In the genomic region with DNA sequence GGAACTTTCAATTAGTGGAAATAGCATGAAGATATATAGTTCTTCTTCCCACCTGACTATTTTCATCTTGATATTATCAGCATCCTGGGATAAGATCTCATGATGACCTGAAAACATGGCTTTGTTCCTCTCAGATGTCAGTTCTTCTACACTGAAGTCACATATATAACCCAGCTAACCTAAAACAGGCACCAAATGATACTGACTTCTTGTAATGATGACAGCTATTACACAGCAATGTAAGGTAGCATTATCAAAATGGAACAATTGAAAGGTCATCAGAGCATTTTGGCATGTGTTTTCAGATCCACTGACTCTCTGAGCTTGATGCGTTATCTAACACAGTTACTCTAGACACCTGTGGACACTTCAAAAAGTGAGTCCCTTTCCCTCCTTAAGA, we compare ENCODE assay signal across 20 cellular contexts.
DNase-seq lines count a peak whose midpoint lies in the region; ATAC-seq and TF ChIP-seq lines count a peak whose summit lies in the region.
"Had no signal": no experiment of that assay in that cellular context is flagged by ENCODE, and none has a peak within 500 bp of the region (broad histone marks: within the 10 kb centered on the region; RNA-seq: fewer than 3 reads in every experiment).

No MANE protein-coding gene starts in this region.

- no peak overlapping the region for H3K4me3 ChIP-seq in vagina
- H3K4me3 ChIP-seq: adrenal gland, prostate gland, sigmoid colon, testis had no signal

- peaks cover 33% of the 10 kb centered on the region for H3K4me1 ChIP-seq in vagina
- H3K4me1 ChIP-seq: prostate gland had no signal

- POLR2A ChIA-PET in CD4-positive, alpha-beta T cell (lab: Charles Lee): interaction anchor here (1.1 to 4.2 kb wide), 4 partner anchors 9 to 30 kb away, joined by 3 to 26 read pairs (median 11); no protein-coding TSS in a partner anchor

- peaks cover 29% of the 10 kb centered on the region for H3K36me3 Mint-ChIP-seq in activated CD4-positive, alpha-beta T cell treated with anti-CD3 and anti-CD28 coated beads, Interleukin-2, amount 10 ng/mL, durations not matched to agents 24 days and 14 days (ENCODE audit: low read depth)
- H3K36me3 Mint-ChIP-seq in CD4-positive, alpha-beta T cell (ENCODE audit: low read depth): peaks cover 54% of the 10 kb centered on the region
- peaks cover 38% of the 10 kb centered on the region for H3K36me3 Mint-ChIP-seq in T-helper 2 cell treated with Interferon-gamma antibody and Interleukin-4, amounts not matched to agents 5 μg/mL and 100 μg/mL, for 36 hours (ENCODE audit: low read depth)
- H3K36me3 Mint-ChIP-seq in central memory CD8-positive, alpha-beta T cell (ENCODE audit: insufficient read depth): peaks cover 1% of the 10 kb centered on the region
- H3K36me3 Mint-ChIP-seq: stimulated activated naive B cell treated with anti-CD40 and anti-IgM and Interleukin-4, amounts not matched to agents 10 μg/mL and 1 μg/mL and 100 μg/mL, for 72 hours had no signal

- peaks cover 1% of the 10 kb centered on the region for H3K9me3 Mint-ChIP-seq in activated CD4-positive, alpha-beta T cell treated with anti-CD3 and anti-CD28 coated beads, Interleukin-2, amount 10 ng/mL, durations not matched to agents 24 days and 14 days
- no peaks in the 10 kb centered on the region for H3K9me3 Mint-ChIP-seq in CD4-positive, alpha-beta T cell
- peaks cover 5% of the 10 kb centered on the region for H3K9me3 Mint-ChIP-seq in T-helper 2 cell treated with Interferon-gamma antibody and Interleukin-4, amounts not matched to agents 5 μg/mL and 100 μg/mL, for 36 hours
- H3K9me3 Mint-ChIP-seq in central memory CD8-positive, alpha-beta T cell: no peaks in the 10 kb centered on the region
- H3K9me3 Mint-ChIP-seq: stimulated activated naive B cell treated with anti-CD40 and anti-IgM and Interleukin-4, amounts not matched to agents 10 μg/mL and 1 μg/mL and 100 μg/mL, for 72 hours had no signal

- peak overlapping the region; percentile 75 for H3K27ac Mint-ChIP-seq in activated CD4-positive, alpha-beta T cell treated with anti-CD3 and anti-CD28 coated beads, Interleukin-2, amount 10 ng/mL, durations not matched to agents 24 days and 14 days
- H3K27ac Mint-ChIP-seq in CD4-positive, alpha-beta T cell: peak overlapping the region; percentile 84
- peak overlapping the region; percentile 72 for H3K27ac Mint-ChIP-seq in T-helper 2 cell treated with Interferon-gamma antibody and Interleukin-4, amounts not matched to agents 5 μg/mL and 100 μg/mL, for 36 hours
- H3K27ac Mint-ChIP-seq in central memory CD8-positive, alpha-beta T cell (ENCODE audit: low read depth): no peak overlapping the region
- H3K27ac Mint-ChIP-seq: brain; stimulated activated naive B cell treated with anti-CD40 and anti-IgM and Interleukin-4, amounts not matched to agents 10 μg/mL and 1 μg/mL and 100 μg/mL, for 72 hours had no signal

- ATAC-seq in CD4-positive, alpha-beta T cell (ENCODE audit: poor library complexity): no peak
- ATAC-seq in central memory CD8-positive, alpha-beta T cell (replicated peaks; ENCODE audit: extremely low read depth, poor library complexity, severe bottlenecking): no peak
- ATAC-seq: left ventricle myocardium superior; SK-N-SH treated with all-trans-retinoic acid at 6 μM for 48 hours; stimulated activated naive B cell treated with anti-CD40 and anti-IgM and Interleukin-4, amounts not matched to agents 10 μg/mL and 1 μg/mL and 100 μg/mL, for 72 hours had no signal

- intact Hi-C loops in activated CD4-positive, alpha-beta T cell treated with anti-CD3 and anti-CD28 coated beads, Interleukin-2, amount 10 ng/mL, durations not matched to agents 24 days and 14 days (cut with micrococcal nuclease): loop anchor here (5.0 kb wide), 1 partner anchor 84 kb away; no protein-coding TSS in a partner anchor
- intact Hi-C loops in CD4-positive, alpha-beta T cell (cut with DNase I, micrococcal nuclease): no loop called here
- intact Hi-C loops in vagina (cut with DNase I): no loop called here

- no peaks in the 10 kb centered on the region for H3K36me3 ChIP-seq in vagina
- H3K36me3 ChIP-seq: adrenal gland, prostate gland, sigmoid colon had no signal

- no peaks in the 10 kb centered on the region for H3K9me3 ChIP-seq in CD4-positive, alpha-beta T cell (ENCODE audit: control insufficient read depth, low read length)
- no peaks in the 10 kb centered on the region for H3K9me3 ChIP-seq in vagina
- H3K9me3 ChIP-seq: adrenal gland, prostate gland, sigmoid colon, testis had no signal

- H3K27ac ChIP-seq in CD4-positive, alpha-beta T cell (ENCODE audit: low read depth, low read length): no peak overlapping the region
- no peak overlapping the region for H3K27ac ChIP-seq in vagina
- H3K27ac ChIP-seq: adrenal gland, HL-60, prostate gland, sigmoid colon, testis had no signal

- TF ChIP-seq POLR2A in vagina (IDR thresholded peaks at IDR 0.05): no peak

- DNase-seq in activated CD4-positive, alpha-beta T cell treated with anti-CD3 and anti-CD28 coated beads, Interleukin-2, amount 10 ng/mL, durations not matched to agents 24 days and 14 days: no peak
- DNase-seq in activated CD4-positive, alpha-beta T cell treated with anti-CD3 and anti-CD28 coated beads, Interleukin-2, amount 50 U/mL, for 48 hours: no peak
- no peak for DNase-seq in CD4-positive, alpha-beta T cell
- no peak for DNase-seq in T-helper 2 cell treated with Interferon-gamma antibody and Interleukin-4, amounts not matched to agents 5 μg/mL and 100 μg/mL, for 36 hours (ENCODE audit: low spot score)
- no peak for DNase-seq in central memory CD8-positive, alpha-beta T cell (ENCODE audit: low spot score in 2 of 2)
- DNase-seq in vagina (ENCODE audit: extremely low spot score in 2 of 2) (no peak), OCI-M1 (lab: John Stamatoyannopoulos, UW) (no peak), DMS79 (lab: John Stamatoyannopoulos, UW) (no peak)
- DNase-seq: adrenal gland; DMS 273 treated with DMSO at 0.1 percent for 48 hours; left ventricle myocardium superior; NCI-H1436 treated with DMSO at 0.1 percent for 48 hours; sigmoid colon; stimulated activated CD4-positive, alpha-beta T cell treated with anti-CD3 and anti-CD28 coated beads, Interleukin-4, amount 100 ng/mL, for 4 hours; stimulated activated naive B cell treated with anti-CD40 and anti-IgM and Interleukin-4, amounts not matched to agents 10 μg/mL and 1 μg/mL and 100 μg/mL, for 72 hours; testis had no signal

- H3K27me3 Mint-ChIP-seq in activated CD4-positive, alpha-beta T cell treated with anti-CD3 and anti-CD28 coated beads, Interleukin-2, amount 10 ng/mL, durations not matched to agents 24 days and 14 days: no peaks in the 10 kb centered on the region
- no peaks in the 10 kb centered on the region for H3K27me3 Mint-ChIP-seq in CD4-positive, alpha-beta T cell
- H3K27me3 Mint-ChIP-seq in T-helper 2 cell treated with Interferon-gamma antibody and Interleukin-4, amounts not matched to agents 5 μg/mL and 100 μg/mL, for 36 hours (ENCODE audit: low read depth): no peaks in the 10 kb centered on the region
- H3K27me3 Mint-ChIP-seq in central memory CD8-positive, alpha-beta T cell: no peaks in the 10 kb centered on the region
- H3K27me3 Mint-ChIP-seq: stimulated activated naive B cell treated with anti-CD40 and anti-IgM and Interleukin-4, amounts not matched to agents 10 μg/mL and 1 μg/mL and 100 μg/mL, for 72 hours had no signal

- H3K4me1 Mint-ChIP-seq in activated CD4-positive, alpha-beta T cell treated with anti-CD3 and anti-CD28 coated beads, Interleukin-2, amount 10 ng/mL, durations not matched to agents 24 days and 14 days: peaks cover 57% of the 10 kb centered on the region
- peaks cover 99% of the 10 kb centered on the region for H3K4me1 Mint-ChIP-seq in CD4-positive, alpha-beta T cell (ENCODE audit: low read depth)
- peaks cover 66% of the 10 kb centered on the region for H3K4me1 Mint-ChIP-seq in T-helper 2 cell treated with Interferon-gamma antibody and Interleukin-4, amounts not matched to agents 5 μg/mL and 100 μg/mL, for 36 hours (ENCODE audit: low read depth)
- peaks cover 70% of the 10 kb centered on the region for H3K4me1 Mint-ChIP-seq in central memory CD8-positive, alpha-beta T cell
- H3K4me1 Mint-ChIP-seq: stimulated activated naive B cell treated with anti-CD40 and anti-IgM and Interleukin-4, amounts not matched to agents 10 μg/mL and 1 μg/mL and 100 μg/mL, for 72 hours had no signal

- H3K4me3 Mint-ChIP-seq in activated CD4-positive, alpha-beta T cell treated with anti-CD3 and anti-CD28 coated beads, Interleukin-2, amount 10 ng/mL, durations not matched to agents 24 days and 14 days: peak overlapping the region; percentile 56
- peak overlapping the region; percentile 21 for H3K4me3 Mint-ChIP-seq in CD4-positive, alpha-beta T cell
- peak overlapping the region; percentile 13 for H3K4me3 Mint-ChIP-seq in T-helper 2 cell treated with Interferon-gamma antibody and Interleukin-4, amounts not matched to agents 5 μg/mL and 100 μg/mL, for 36 hours
- peak overlapping the region; percentile 56 for H3K4me3 Mint-ChIP-seq in central memory CD8-positive, alpha-beta T cell
- H3K4me3 Mint-ChIP-seq: brain; stimulated activated naive B cell treated with anti-CD40 and anti-IgM and Interleukin-4, amounts not matched to agents 10 μg/mL and 1 μg/mL and 100 μg/mL, for 72 hours had no signal

- CTCF ChIA-PET in CD4-positive, alpha-beta T cell (lab: Charles Lee): interaction anchor here (0.6 to 1.5 kb wide), 3 partner anchors 9 to 21 kb away, joined by 3 to 5 read pairs (median 4); no protein-coding TSS in a partner anchor

- no peak for TF ChIP-seq CTCF in CD4-positive, alpha-beta T cell (IDR thresholded peaks at IDR 0.05)
- TF ChIP-seq CTCF in vagina (IDR thresholded peaks at IDR 0.05): no peak

- H3K27me3 ChIP-seq in CD4-positive, alpha-beta T cell (ENCODE audit: control insufficient read depth, insufficient read depth, low read length): no peaks in the 10 kb centered on the region
- no peaks in the 10 kb centered on the region for H3K27me3 ChIP-seq in vagina
- H3K27me3 ChIP-seq: adrenal gland, sigmoid colon, testis had no signal
